1 cellular context compared by ENCODE assay signal in the genomic region with DNA sequence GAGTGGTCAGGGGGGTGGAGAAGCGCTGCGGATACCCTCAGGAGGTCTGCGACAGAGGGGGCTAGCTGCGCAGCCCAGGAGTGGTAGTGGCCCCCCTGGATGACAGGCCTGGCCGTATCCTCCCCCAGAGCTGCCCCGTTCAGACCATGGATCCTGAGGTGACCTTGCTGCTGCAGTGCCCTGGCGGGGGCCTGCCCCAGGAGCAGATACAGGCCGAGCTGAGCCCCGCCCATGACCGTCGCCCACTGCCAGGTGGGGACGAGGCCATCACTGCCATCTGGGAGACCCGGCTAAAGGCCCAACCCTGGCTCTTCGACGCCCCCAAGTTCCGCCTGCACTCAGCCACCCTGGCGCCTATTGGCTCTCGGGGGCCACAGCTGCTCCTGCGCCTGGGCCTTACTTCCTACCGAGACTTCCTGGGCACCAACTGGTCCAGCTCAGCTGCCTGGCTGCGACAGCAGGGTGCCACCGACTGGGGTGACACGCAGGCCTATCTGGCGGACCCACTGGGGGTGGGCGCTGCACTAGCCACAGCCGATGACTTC.
TF ChIP-seq lines count a peak whose summit lies in the region.

No MANE protein-coding gene starts in this region.

TF ChIP-seq in HepG2, 621 proteins besides CTCF, POLR2A, EP300 and RAD21 (continued from another document and continues in another):
- TF ChIP-seq SNAPC4 (CRISPR knock-in tag; IDR thresholded peaks at IDR 0.05) (0 out of 2 replicates have a peak, but pooled peaks have one; percentile 13), ELF3 (CRISPR knock-in tag; IDR thresholded peaks at IDR 0.05) (0 out of 2 replicates have a peak, but pooled peaks have one; percentile 29), ERF (CRISPR knock-in tag; IDR thresholded peaks at IDR 0.05) (peak; percentile 6), ZFY (CRISPR knock-in tag; IDR thresholded peaks at IDR 0.05) (peak; percentile 75), NFKBIZ (CRISPR knock-in tag; IDR thresholded peaks at IDR 0.05) (no peak), TEAD3 (CRISPR knock-in tag; optimal IDR thresholded peaks at IDR 0.05; ENCODE audit: borderline replicate concordance) (no peak), UBTF (CRISPR knock-in tag; IDR thresholded peaks at IDR 0.05) (peak; percentile 13; the same call in 1 of the 2 replicates), HOXA3 (CRISPR knock-in tag; IDR thresholded peaks at IDR 0.05) (peak; percentile 22; the same call in 1 of the 2 replicates), ARID4A (CRISPR knock-in tag; IDR thresholded peaks at IDR 0.05; ENCODE audit: borderline replicate concordance) (peak; percentile 52; the same call in 1 of the 2 replicates), ZFP90 (CRISPR knock-in tag; IDR thresholded peaks at IDR 0.05; ENCODE audit: borderline replicate concordance) (peak; percentile 34; the same call in 1 of the 2 replicates), MXD3 (CRISPR knock-in tag; IDR thresholded peaks at IDR 0.05) (peak; percentile 54; the same call in 1 of the 2 replicates), TFAP4 (IDR thresholded peaks at IDR 0.05; ENCODE audit: borderline replicate concordance, low read depth) (peak; percentile 84; the same call in 1 of the 2 replicates), AGO2 (optimal IDR thresholded peaks at IDR 0.05; ENCODE audit: low read depth, low read length) (peak; percentile 64), ELF1 (CRISPR knock-in tag; IDR thresholded peaks at IDR 0.05) (peak; percentile 46), NFATC3 (CRISPR knock-in tag; IDR thresholded peaks at IDR 0.05) (no peak), SPEN (CRISPR knock-in tag; IDR thresholded peaks at IDR 0.05; ENCODE audit: low read depth) (peak; percentile 11; the same call in 1 of the 2 replicates), ZNF264 (CRISPR knock-in tag; IDR thresholded peaks at IDR 0.05) (0 out of 2 replicates have a peak, but pooled peaks have one; percentile 19), PRMT3 (CRISPR knock-in tag; IDR thresholded peaks at IDR 0.05; ENCODE audit: borderline replicate concordance, low read depth) (0 out of 2 replicates have a peak, but pooled peaks have one; percentile 15), ZNF232 (CRISPR knock-in tag; IDR thresholded peaks at IDR 0.05; ENCODE audit: borderline replicate concordance) (peak; percentile 53; the same call in 1 of the 2 replicates), MYC (CRISPR knock-in tag; IDR thresholded peaks at IDR 0.05; ENCODE audit: borderline replicate concordance) (no peak; the same call in 1 of the 2 replicates), KLF12 (CRISPR knock-in tag; IDR thresholded peaks at IDR 0.05; ENCODE audit: borderline replicate concordance) (peak; percentile 49; the same call in 1 of the 2 replicates), ZFX (CRISPR knock-in tag; IDR thresholded peaks at IDR 0.05; ENCODE audit: low read depth) (peak; percentile 81), ELF4 (CRISPR knock-in tag; IDR thresholded peaks at IDR 0.05; ENCODE audit: borderline replicate concordance) (no peak), ZNF451 (CRISPR knock-in tag; IDR thresholded peaks at IDR 0.05) (0 out of 2 replicates have a peak, but pooled peaks have one; percentile 21), DNMT3B (CRISPR knock-in tag; conservative IDR thresholded peaks at IDR 0.05) (no peak), ZNF207 (IDR thresholded peaks at IDR 0.05; ENCODE audit: borderline replicate concordance) (no peak), NRL (CRISPR knock-in tag; IDR thresholded peaks at IDR 0.05; ENCODE audit: borderline replicate concordance) (peak; percentile 25; the same call in 1 of the 2 replicates), DRAP1 (CRISPR knock-in tag; IDR thresholded peaks at IDR 0.05) (0 out of 2 replicates have a peak, but pooled peaks have one; percentile 39), ZMAT3 (CRISPR knock-in tag; conservative IDR thresholded peaks at IDR 0.05) (0 out of 2 replicates have a peak, but pooled peaks have one; percentile 1), SIN3A (IDR thresholded peaks at IDR 0.05; ENCODE audit: borderline replicate concordance, low read depth, low read length) (peak; percentile 27; the same call in 1 of the 2 replicates), ARHGAP35 (CRISPR knock-in tag; IDR thresholded peaks at IDR 0.05; ENCODE audit: borderline replicate concordance) (0 out of 2 replicates have a peak, but pooled peaks have one; percentile 41), BCL3 (CRISPR knock-in tag; IDR thresholded peaks at IDR 0.05) (peak; percentile 67; the same call in 1 of the 2 replicates), ZNF143 (CRISPR knock-in tag; IDR thresholded peaks at IDR 0.05) (peak; percentile 12; the same call in 1 of the 2 replicates)
- TF ChIP-seq, protein P1, sequence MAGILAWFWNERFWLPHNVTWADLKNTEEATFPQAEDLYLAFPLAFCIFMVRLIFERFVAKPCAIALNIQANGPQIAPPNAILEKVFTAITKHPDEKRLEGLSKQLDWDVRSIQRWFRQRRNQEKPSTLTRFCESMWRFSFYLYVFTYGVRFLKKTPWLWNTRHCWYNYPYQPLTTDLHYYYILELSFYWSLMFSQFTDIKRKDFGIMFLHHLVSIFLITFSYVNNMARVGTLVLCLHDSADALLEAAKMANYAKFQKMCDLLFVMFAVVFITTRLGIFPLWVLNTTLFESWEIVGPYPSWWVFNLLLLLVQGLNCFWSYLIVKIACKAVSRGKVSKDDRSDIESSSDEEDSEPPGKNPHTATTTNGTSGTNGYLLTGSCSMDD (CRISPR knock-in tag; IDR thresholded peaks at IDR 0.05), result peak; percentile 33; the same call in 1 of the 2 replicates
- TF ChIP-seq, protein P2, sequence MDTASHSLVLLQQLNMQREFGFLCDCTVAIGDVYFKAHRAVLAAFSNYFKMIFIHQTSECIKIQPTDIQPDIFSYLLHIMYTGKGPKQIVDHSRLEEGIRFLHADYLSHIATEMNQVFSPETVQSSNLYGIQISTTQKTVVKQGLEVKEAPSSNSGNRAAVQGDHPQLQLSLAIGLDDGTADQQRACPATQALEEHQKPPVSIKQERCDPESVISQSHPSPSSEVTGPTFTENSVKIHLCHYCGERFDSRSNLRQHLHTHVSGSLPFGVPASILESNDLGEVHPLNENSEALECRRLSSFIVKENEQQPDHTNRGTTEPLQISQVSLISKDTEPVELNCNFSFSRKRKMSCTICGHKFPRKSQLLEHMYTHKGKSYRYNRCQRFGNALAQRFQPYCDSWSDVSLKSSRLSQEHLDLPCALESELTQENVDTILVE (CRISPR knock-in tag; IDR thresholded peaks at IDR 0.05), result peak; percentile 7; the same call in 1 of the 2 replicates
- TF ChIP-seq, protein P3, sequence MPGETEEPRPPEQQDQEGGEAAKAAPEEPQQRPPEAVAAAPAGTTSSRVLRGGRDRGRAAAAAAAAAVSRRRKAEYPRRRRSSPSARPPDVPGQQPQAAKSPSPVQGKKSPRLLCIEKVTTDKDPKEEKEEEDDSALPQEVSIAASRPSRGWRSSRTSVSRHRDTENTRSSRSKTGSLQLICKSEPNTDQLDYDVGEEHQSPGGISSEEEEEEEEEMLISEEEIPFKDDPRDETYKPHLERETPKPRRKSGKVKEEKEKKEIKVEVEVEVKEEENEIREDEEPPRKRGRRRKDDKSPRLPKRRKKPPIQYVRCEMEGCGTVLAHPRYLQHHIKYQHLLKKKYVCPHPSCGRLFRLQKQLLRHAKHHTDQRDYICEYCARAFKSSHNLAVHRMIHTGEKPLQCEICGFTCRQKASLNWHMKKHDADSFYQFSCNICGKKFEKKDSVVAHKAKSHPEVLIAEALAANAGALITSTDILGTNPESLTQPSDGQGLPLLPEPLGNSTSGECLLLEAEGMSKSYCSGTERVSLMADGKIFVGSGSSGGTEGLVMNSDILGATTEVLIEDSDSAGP (CRISPR knock-in tag; IDR thresholded peaks at IDR 0.05; ENCODE audit: borderline replicate concordance), result peak; percentile 63; the same call in 1 of the 2 replicates
